ENCODE assay signal across 10 cellular contexts in genomic region chr5:173866249-173867172, GRCh38. TPM values are rescaled to one million over a fixed set of nuclear protein-coding genes. Genes with fewer than 3 reads are reported as not detected.
DNase-seq lines count a peak whose midpoint lies in the region; TF ChIP-seq lines count a peak whose summit lies in the region.
"Had no signal": no experiment of that assay in that cellular context is flagged by ENCODE, and none has a peak within 500 bp of the region (broad histone marks: within the 10 kb centered on the region; RNA-seq: fewer than 3 reads in every experiment).

No MANE protein-coding gene starts in this region.

- peaks cover 0 to 3% (median 0%) of the 10 kb centered on the region in 7 donors for H3K9me3 Mint-ChIP-seq in CD14-positive monocyte
- H3K9me3 Mint-ChIP-seq in glutamatergic neuron (ENCODE audit: unreplicated experiment), result peaks cover 2% of the 10 kb centered on the region

- no peak for TF ChIP-seq CTCF in CD14-positive monocyte (IDR thresholded peaks at IDR 0.05)
- no peak for TF ChIP-seq CTCF in glutamatergic neuron (IDR thresholded peaks at IDR 0.05; ENCODE audit: partially characterized antibody, unreplicated experiment)
- peak; percentile 23 for TF ChIP-seq CTCF in neutrophil (IDR thresholded peaks at IDR 0.05)

- intact Hi-C loops in CD14-positive monocyte (cut with micrococcal nuclease), result loop anchor here (2.0 to 10.0 kb wide), 2 partner anchors 14 to 132 kb away; no protein-coding TSS in a partner anchor

- H3K27ac ChIP-seq in neutrophil, result peak overlapping the region; percentile 92

- H3K9me3 ChIP-seq in neutrophil, result no peaks in the 10 kb centered on the region

- H3K27me3 ChIP-seq in neutrophil, result no peaks in the 10 kb centered on the region

- H3K27me3 Mint-ChIP-seq in CD14-positive monocyte (ENCODE audit: low read depth in 3 of 3) (peaks cover 0 to 4% (median 0%) of the 10 kb centered on the region in 3 donors), glutamatergic neuron (ENCODE audit: unreplicated experiment) (peaks cover 4% of the 10 kb centered on the region)

- in situ Hi-C loops in ACHN (cut with HindIII; ENCODE audit: low pct_ligation_motif_present, low pct_unique_long_range_greater_than_20kb, low sequenced_read_pairs), result no loop called here

- DNase-seq in CD14-positive monocyte (ENCODE audit: low spot score) (peak; percentile 77), SKM-1 treated with dmso at 0.1 percent for 144 hours (lab: John Stamatoyannopoulos, UW; ENCODE audit: unreplicated experiment) (peak; percentile 45), glutamatergic neuron (peak; percentile 37), NCI-H187 treated with DMSO at 0.1 percent for 48 hours (lab: John Stamatoyannopoulos, UW) (no peak), T-helper 1 cell (no peak), kidney glomerular epithelial cell (lab: John Stamatoyannopoulos, UW) (no peak), ACHN (no peak)
- DNase-seq: NCI-H1092 treated with DMSO at 0.1 percent for 48 hours; NK-92 treated with Interleukin-12 subunit alpha and Interleukin-12 subunit beta, amount 100 ng/mL, for 24 hours had no signal

- H3K4me3 Mint-ChIP-seq in CD14-positive monocyte (peak overlapping the region; percentile 48 to 85), glutamatergic neuron (ENCODE audit: unreplicated experiment) (no peak overlapping the region)

- no peaks in the 10 kb centered on the region for H3K36me3 ChIP-seq in neutrophil

- H3K27ac Mint-ChIP-seq in CD14-positive monocyte (peak overlapping the region; percentile 97 to 99 (median 98)), glutamatergic neuron (ENCODE audit: unreplicated experiment) (peak overlapping the region; percentile 50)

- no peaks in the 10 kb centered on the region for H3K36me3 Mint-ChIP-seq in CD14-positive monocyte
- peaks cover 4% of the 10 kb centered on the region for H3K36me3 Mint-ChIP-seq in glutamatergic neuron (ENCODE audit: unreplicated experiment)

- H3K4me1 ChIP-seq in neutrophil (ENCODE audit: control insufficient read depth in 1 of 2, insufficient read depth in 1 of 2, low read depth in 1 of 2, low read length in 1 of 2), result peaks cover 70 to 72% of the 10 kb centered on the region in 2 experiments

- H3K4me1 Mint-ChIP-seq in CD14-positive monocyte (peaks cover 71% of the 10 kb centered on the region), glutamatergic neuron (ENCODE audit: low read depth, unreplicated experiment) (peaks cover 17% of the 10 kb centered on the region)

- peak overlapping the region; percentile 51 to 59 for H3K4me3 ChIP-seq in neutrophil (ENCODE audit: low read depth in 1 of 2, low read length in 1 of 2)

RNA-seq across cellular contexts. Expression of gene CPEB4, which starts 21.6 kb away (rescaled TPM):
- 10 to 100 TPM; 10.7 to 13.9 TPM for polyA plus RNA-seq in CD14-positive monocyte
- 104 TPM for total RNA-seq in glutamatergic neuron (ENCODE audit: unreplicated experiment)

Comparison
In these comparisons a context has a peak if more than half of its experiments do, and no peak if none do; other contexts are left out.
1. DNase-seq: peak in CD14-positive monocyte (single experiment), SKM-1 treated with dmso at 0.1 percent for 144 hours (single experiment) and glutamatergic neuron (single experiment); none in NCI-H187 treated with DMSO at 0.1 percent for 48 hours (single experiment), T-helper 1 cell (0 of 5), kidney glomerular epithelial cell (single experiment) and ACHN (single experiment).